Comparison of ENCODE assay signal across 1 cellular context in the genomic region with DNA sequence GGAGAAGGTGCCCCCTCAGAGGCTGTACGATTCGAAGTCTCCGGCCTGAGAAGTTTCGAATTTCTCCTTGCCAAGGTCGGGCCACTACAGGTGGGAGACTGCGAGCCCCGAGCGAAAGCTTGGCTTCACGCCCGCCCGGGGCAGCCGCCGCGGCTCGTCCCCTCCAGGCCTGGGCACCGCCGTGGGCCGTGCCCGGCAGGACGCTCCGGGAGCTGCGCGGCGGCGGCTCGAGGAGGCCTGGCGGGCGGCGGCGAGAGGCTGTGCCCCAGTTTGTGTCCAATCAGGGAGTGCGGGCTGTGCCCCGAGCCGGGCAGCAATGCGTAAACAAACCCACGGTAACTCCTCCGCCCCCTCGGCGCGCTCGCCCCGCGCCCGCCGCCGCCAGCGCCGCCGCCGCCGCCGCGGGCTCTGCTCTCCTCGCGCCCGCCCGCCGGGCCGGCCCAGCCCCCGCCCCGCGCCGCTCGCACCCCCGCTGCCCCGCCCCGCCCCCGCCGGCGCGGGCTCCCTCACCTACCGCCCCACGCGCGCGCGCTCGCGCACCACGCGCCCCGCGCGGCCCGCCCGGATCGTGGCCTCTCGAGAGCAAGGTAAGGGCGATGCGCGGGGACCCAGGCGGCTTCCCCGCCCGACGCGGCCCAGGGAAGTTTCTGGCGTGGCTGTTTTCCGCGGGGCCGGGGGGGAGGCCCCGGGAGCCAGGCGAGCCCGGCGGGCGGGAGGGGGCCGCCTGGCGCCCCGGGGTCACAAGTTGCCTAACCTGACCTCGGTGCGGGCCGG.
A peak's percentile ranks its signal among the peaks of the same experiment; 100 is the strongest.
TF ChIP-seq lines count a peak whose summit lies in the region.

No MANE protein-coding gene starts in this region.

TF ChIP-seq in K562, 482 proteins besides CTCF, POLR2A, EP300 and RAD21 (continued from another document):
- TF ChIP-seq, protein P1, sequence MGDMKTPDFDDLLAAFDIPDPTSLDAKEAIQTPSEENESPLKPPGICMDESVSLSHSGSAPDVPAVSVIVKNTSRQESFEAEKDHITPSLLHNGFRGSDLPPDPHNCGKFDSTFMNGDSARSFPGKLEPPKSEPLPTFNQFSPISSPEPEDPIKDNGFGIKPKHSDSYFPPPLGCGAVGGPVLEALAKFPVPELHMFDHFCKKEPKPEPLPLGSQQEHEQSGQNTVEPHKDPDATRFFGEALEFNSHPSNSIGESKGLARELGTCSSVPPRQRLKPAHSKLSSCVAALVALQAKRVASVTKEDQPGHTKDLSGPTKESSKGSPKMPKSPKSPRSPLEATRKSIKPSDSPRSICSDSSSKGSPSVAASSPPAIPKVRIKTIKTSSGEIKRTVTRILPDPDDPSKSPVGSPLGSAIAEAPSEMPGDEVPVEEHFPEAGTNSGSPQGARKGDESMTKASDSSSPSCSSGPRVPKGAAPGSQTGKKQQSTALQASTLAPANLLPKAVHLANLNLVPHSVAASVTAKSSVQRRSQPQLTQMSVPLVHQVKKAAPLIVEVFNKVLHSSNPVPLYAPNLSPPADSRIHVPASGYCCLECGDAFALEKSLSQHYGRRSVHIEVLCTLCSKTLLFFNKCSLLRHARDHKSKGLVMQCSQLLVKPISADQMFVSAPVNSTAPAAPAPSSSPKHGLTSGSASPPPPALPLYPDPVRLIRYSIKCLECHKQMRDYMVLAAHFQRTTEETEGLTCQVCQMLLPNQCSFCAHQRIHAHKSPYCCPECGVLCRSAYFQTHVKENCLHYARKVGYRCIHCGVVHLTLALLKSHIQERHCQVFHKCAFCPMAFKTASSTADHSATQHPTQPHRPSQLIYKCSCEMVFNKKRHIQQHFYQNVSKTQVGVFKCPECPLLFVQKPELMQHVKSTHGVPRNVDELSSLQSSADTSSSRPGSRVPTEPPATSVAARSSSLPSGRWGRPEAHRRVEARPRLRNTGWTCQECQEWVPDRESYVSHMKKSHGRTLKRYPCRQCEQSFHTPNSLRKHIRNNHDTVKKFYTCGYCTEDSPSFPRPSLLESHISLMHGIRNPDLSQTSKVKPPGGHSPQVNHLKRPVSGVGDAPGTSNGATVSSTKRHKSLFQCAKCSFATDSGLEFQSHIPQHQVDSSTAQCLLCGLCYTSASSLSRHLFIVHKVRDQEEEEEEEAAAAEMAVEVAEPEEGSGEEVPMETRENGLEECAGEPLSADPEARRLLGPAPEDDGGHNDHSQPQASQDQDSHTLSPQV (IDR thresholded peaks at IDR 0.05) = 0 out of 2 replicates have a peak, but pooled peaks have one; percentile 29
- TF ChIP-seq SNIP1 (IDR thresholded peaks at IDR 0.05; ENCODE audit: low read depth) (no peak), FOXJ2 (tag; IDR thresholded peaks at IDR 0.05) (no peak), RHOXF2B (CRISPR knock-in tag; conservative IDR thresholded peaks at IDR 0.05) (no peak), KLF10 (CRISPR knock-in tag; IDR thresholded peaks at IDR 0.05) (no peak), PHF8 (IDR thresholded peaks at IDR 0.05; ENCODE audit: borderline replicate concordance, low read length) (peak; percentile 69; the same call in 1 of the 2 replicates), NFIC (IDR thresholded peaks at IDR 0.05) (0 out of 2 replicates have a peak, but pooled peaks have one; percentile 8), SAP30 (IDR thresholded peaks at IDR 0.05; ENCODE audit: borderline replicate concordance, insufficient read depth, low read depth, low read length, poor library complexity, severe bottlenecking) (peak; percentile 30), ZFX (CRISPR knock-in tag; IDR thresholded peaks at IDR 0.05) (peak; percentile 53), GABPB2 (CRISPR knock-in tag; conservative IDR thresholded peaks at IDR 0.05) (no peak)
- TF ChIP-seq, protein P2, sequence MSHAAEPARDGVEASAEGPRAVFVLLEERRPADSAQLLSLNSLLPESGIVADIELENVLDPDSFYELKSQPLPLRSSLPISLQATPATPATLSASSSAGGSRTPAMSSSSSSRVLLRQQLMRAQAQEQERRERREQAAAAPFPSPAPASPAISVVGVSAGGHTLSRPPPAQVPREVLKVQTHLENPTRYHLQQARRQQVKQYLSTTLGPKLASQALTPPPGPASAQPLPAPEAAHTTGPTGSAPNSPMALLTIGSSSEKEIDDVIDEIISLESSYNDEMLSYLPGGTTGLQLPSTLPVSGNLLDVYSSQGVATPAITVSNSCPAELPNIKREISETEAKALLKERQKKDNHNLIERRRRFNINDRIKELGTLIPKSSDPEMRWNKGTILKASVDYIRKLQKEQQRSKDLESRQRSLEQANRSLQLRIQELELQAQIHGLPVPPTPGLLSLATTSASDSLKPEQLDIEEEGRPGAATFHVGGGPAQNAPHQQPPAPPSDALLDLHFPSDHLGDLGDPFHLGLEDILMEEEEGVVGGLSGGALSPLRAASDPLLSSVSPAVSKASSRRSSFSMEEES (CRISPR knock-in tag; IDR thresholded peaks at IDR 0.05) = no peak
